Comparison of ENCODE assay signal across 8 cellular contexts in genomic region chr2:43950383-43951008, GRCh38. TPM values are rescaled to one million over a fixed set of nuclear protein-coding genes. Genes with fewer than 3 reads are reported as not detected.
DNase-seq lines count a peak whose midpoint lies in the region; ATAC-seq and TF ChIP-seq lines count a peak whose summit lies in the region.

No MANE protein-coding gene starts in this region.

- no peaks in the 10 kb centered on the region for H3K9me3 ChIP-seq in PC-3 (ENCODE audit: low read length)
- H3K9me3 ChIP-seq in prostate gland = no peaks in the 10 kb centered on the region

- no peak overlapping the region for H2AFZ ChIP-seq in PC-3 (ENCODE audit: low read length)

- peak; percentile 82 for ATAC-seq in PC-3

- WGBS in prostate gland = 72% methylated on average over 8 of the region's 8 CpGs

- TF ChIP-seq CTCF in BJ (IDR thresholded peaks at IDR 0.05; ENCODE audit: insufficient read depth, low read depth, low read length) (peak; percentile 34; the same call in 1 of the 2 replicates), GM12873 (IDR thresholded peaks at IDR 0.05; ENCODE audit: insufficient read depth, low read depth, low read length, missing control alignments) (peak; percentile 23), PC-3 (conservative IDR thresholded peaks at IDR 0.05; ENCODE audit: low read depth, low read length) (peak; percentile 67), prostate gland (IDR thresholded peaks at IDR 0.05) (peak in 3 of 4 experiments; percentile 25 to 51 (median 46))

- BruUV-seq in PC-3 (replicated peaks; lab: Mats Ljungman, UMichigan) = no TSS peak

- no peak overlapping the region for H3K27ac ChIP-seq in PC-3 (ENCODE audit: low read length)
- H3K27ac ChIP-seq in prostate gland = no peak overlapping the region

- H3K4me3 ChIP-seq in BJ (ENCODE audit: low read depth, low read length) (no peak overlapping the region), PC-3 (ENCODE audit: low read length) (no peak overlapping the region), prostate gland (no peak overlapping the region)

- intact Hi-C loops in PC-3 (cut with micrococcal nuclease) = loop anchor here (10.0 kb wide), 1 partner anchor 394 kb away; no protein-coding TSS in a partner anchor
- intact Hi-C loops in prostate gland (cut with DNase I) = no loop called here

- H3K9me2 ChIP-seq in PC-3 (replicated peaks; ENCODE audit: low read length) = no peaks in the 10 kb centered on the region

- H3K27me3 ChIP-seq in BJ (ENCODE audit: control insufficient read depth, insufficient read depth, low read length) = no peaks in the 10 kb centered on the region
- no peaks in the 10 kb centered on the region for H3K27me3 ChIP-seq in PC-3 (ENCODE audit: low read length)
- H3K27me3 ChIP-seq in prostate gland (replicated peaks; ENCODE audit: insufficient read depth) = no peaks in the 10 kb centered on the region

- no peak overlapping the region for H3K9ac ChIP-seq in PC-3 (ENCODE audit: low read length)

- POLR2A ChIA-PET in BJ (lab: Charles Lee) (no interaction called here), PC-3 (lab: Charles Lee; ENCODE audit: unreplicated experiment) (no interaction called here)

- H3K36me3 ChIP-seq in BJ (ENCODE audit: control insufficient read depth, insufficient read depth, low read length) = no peaks in the 10 kb centered on the region
- peaks cover 83% of the 10 kb centered on the region for H3K36me3 ChIP-seq in PC-3 (ENCODE audit: low read depth, low read length)
- H3K36me3 ChIP-seq in prostate gland = no peaks in the 10 kb centered on the region

- peaks cover 8% of the 10 kb centered on the region for H3F3A ChIP-seq in PC-3 (ENCODE audit: low read length, unreplicated experiment)

- no peak overlapping the region for H3K4me2 ChIP-seq in PC-3 (ENCODE audit: low read length)

- no peaks in the 10 kb centered on the region for H3K4me1 ChIP-seq in PC-3 (ENCODE audit: insufficient read depth, low read length)
- no peaks in the 10 kb centered on the region for H3K4me1 ChIP-seq in prostate gland (replicated peaks)

- no peak for TF ChIP-seq POLR2A in erythroblast (IDR thresholded peaks at IDR 0.05; ENCODE audit: low read length)
- no peak for TF ChIP-seq POLR2A in prostate gland (IDR thresholded peaks at IDR 0.05)

- peaks cover 5% of the 10 kb centered on the region; the same call in 1 of the 2 replicates for H4K20me1 ChIP-seq in PC-3 (ENCODE audit: low read length)

- CTCF ChIA-PET in BJ (lab: Yijun Ruan, JAX) = interaction anchor here (0.5 to 1.3 kb wide), 4 partner anchors 9 to 1314 kb away, joined by 3 to 5 read pairs (median 4); no protein-coding TSS in a partner anchor
- CTCF ChIA-PET in PC-3 (lab: Charles Lee) = no interaction called here

- DNase-seq in BJ (ENCODE audit: low read depth) (peak; percentile 2), PC-3 (peak; percentile 69), erythroblast (lab: John Stamatoyannopoulos, UW) (peak; percentile 60 to 83), prostate gland (ENCODE audit: low spot score) (peak; percentile 12), activated T-cell treated with anti-CD3 and anti-CD28 coated beads for 4 hours (no peak), LoVo (ENCODE audit: low spot score) (no peak)
- no peak for DNase-seq in activated T-cell treated with anti-CD3 and anti-CD28 coated beads, Interleukin-2, amount 50 U/mL, for 48 hours

- H3K79me2 ChIP-seq in PC-3 (ENCODE audit: low read length) = no peaks in the 10 kb centered on the region

RNA-seq across cellular contexts. Expression of gene LRPPRC, which starts 45.3 kb away (rescaled TPM):
- polyA plus RNA-seq in BJ (2011; rRNA removed) = 24.9 and 49.0 TPM in 2 replicates
- 33.6 and 43.2 TPM in 2 replicates for polyA minus RNA-seq in BJ (2011; rRNA and poly(A)+ RNA removed)
- total RNA-seq in PC-3 (2014; rRNA removed) (94.8 and 113 TPM in 2 replicates), prostate gland (10 to 100 TPM; 49.3 to 82.3 TPM)

Comparison
In these comparisons a context has a peak if more than half of its experiments do, and no peak if none do; other contexts are left out.
1. DNase-seq: peak in BJ (single experiment), PC-3 (single experiment), erythroblast (2 of 2) and prostate gland (single experiment); none in activated T-cell treated with anti-CD3 and anti-CD28 coated beads, Interleukin-2, amount 50 U/mL, for 48 hours (0 of 2), activated T-cell treated with anti-CD3 and anti-CD28 coated beads for 4 hours (single experiment) and LoVo (single experiment).
2. Peak in every context shown above with its lines, with median percentiles within 50 percentile points of each other: CTCF ChIP-seq.